31 cellular contexts compared by ENCODE assay signal in the genomic region with DNA sequence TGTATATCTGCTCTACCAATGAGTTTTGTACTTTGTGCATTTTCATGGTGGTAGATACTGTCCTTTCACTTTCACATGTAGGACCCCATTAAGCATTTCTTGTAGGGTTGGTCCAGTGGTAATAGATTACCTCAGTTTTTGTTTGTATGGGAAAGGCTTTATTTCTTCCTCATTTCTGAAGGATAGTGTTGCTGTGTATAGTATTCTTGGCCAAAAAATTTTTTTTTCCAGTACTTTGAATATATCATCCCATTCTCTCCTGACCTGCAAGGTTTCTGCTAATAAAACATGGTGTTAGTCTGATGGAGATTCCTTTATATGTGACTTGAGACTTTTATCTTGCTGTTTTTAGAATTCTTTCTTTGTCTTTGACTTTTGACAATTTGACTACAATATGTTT. TPM values are rescaled to one million over a fixed set of nuclear protein-coding genes. Genes with fewer than 3 reads are reported as not detected.
"Had no signal": no experiment of that assay in that cellular context is flagged by ENCODE, and none has a peak within 500 bp of the region (broad histone marks: within the 10 kb centered on the region; RNA-seq: fewer than 3 reads in every experiment).

No MANE protein-coding gene starts in this region.

- DNase-seq: activated CD4-positive, alpha-beta T cell treated with anti-CD3 and anti-CD28 coated beads, Interleukin-2, amount 10 ng/mL, durations not matched to agents 24 days and 14 days; activated CD4-positive, alpha-beta T cell treated with anti-CD3 and anti-CD28 coated beads, Interleukin-2, amount 50 U/mL, for 4 hours; activated CD4-positive, CD25-positive, alpha-beta regulatory T cell; activated CD8-positive, alpha-beta memory T cell treated with anti-CD3 and anti-CD28 coated beads for 24 hours; activated CD8-positive, alpha-beta memory T cell treated with anti-CD3 and anti-CD28 coated beads, Interleukin-2, amount 10 ng/mL, durations not matched to agents 7 days and 5 days; activated CD8-positive, alpha-beta memory T cell treated with anti-CD3 and anti-CD28 coated beads, Interleukin-2, amount 50 U/mL, for 48 hours; activated gamma-delta T cell; activated naive CD4-positive, alpha-beta T cell treated with anti-CD3 and anti-CD28 coated beads, Interleukin-2, amount 10 ng/mL, durations not matched to agents 7 days and 5 days; activated T-cell treated with anti-CD3 and anti-CD28 coated beads, Interleukin-2, amount 50 U/mL, for 48 hours; amygdala; Kasumi-1; KG1; MG63; NCI-H1092; NCI-H1436 treated with DMSO at 0.1 percent for 48 hours; NCI-H1694 treated with DMSO at 0.1 percent for 48 hours; NCI-H2029; NCI-H345; NCI-H524 treated with DMSO at 0.1 percent for 48 hours; PC-3; Peyer's patch; RPMI8226; SHP77 treated with DMSO at 0.1 percent for 48 hours; SK-N-SH; T1000; WERI-Rb-1 had no signal

- ATAC-seq: activated CD8-positive, alpha-beta memory T cell treated with anti-CD3 and anti-CD28 coated beads, Interleukin-2, amount 10 ng/mL, durations not matched to agents 7 days and 5 days; PC-3 had no signal

- H3K4me1 ChIP-seq: ascending aorta, Peyer's patch, SJSA1 had no signal

- H3K4me3 ChIP-seq: ascending aorta, MG63, Peyer's patch, SJSA1 had no signal

- H3K4me3 Mint-ChIP-seq: activated CD8-positive, alpha-beta memory T cell treated with anti-CD3 and anti-CD28 coated beads, Interleukin-2, amount 10 ng/mL, durations not matched to agents 7 days and 5 days; activated naive CD4-positive, alpha-beta T cell treated with anti-CD3 and anti-CD28 coated beads, Interleukin-2, amount 10 ng/mL, durations not matched to agents 7 days and 5 days had no signal

- H3K9me3 ChIP-seq: MG63, Peyer's patch, SJSA1 had no signal

- H3K27ac ChIP-seq: ascending aorta, Peyer's patch, SJSA1, WERI-Rb-1 had no signal

- H3K27me3 Mint-ChIP-seq: activated CD4-positive, alpha-beta T cell treated with anti-CD3 and anti-CD28 coated beads, Interleukin-2, amount 10 ng/mL, durations not matched to agents 24 days and 14 days; activated CD8-positive, alpha-beta memory T cell treated with anti-CD3 and anti-CD28 coated beads, Interleukin-2, amount 10 ng/mL, durations not matched to agents 7 days and 5 days; activated naive CD4-positive, alpha-beta T cell treated with anti-CD3 and anti-CD28 coated beads, Interleukin-2, amount 10 ng/mL, durations not matched to agents 7 days and 5 days; activated naive CD8-positive, alpha-beta T cell had no signal

- H3K27ac Mint-ChIP-seq: activated CD4-positive, alpha-beta T cell treated with anti-CD3 and anti-CD28 coated beads, Interleukin-2, amount 10 ng/mL, durations not matched to agents 24 days and 14 days; activated CD8-positive, alpha-beta memory T cell treated with anti-CD3 and anti-CD28 coated beads, Interleukin-2, amount 10 ng/mL, durations not matched to agents 7 days and 5 days; activated T-helper 2 cell treated with anti-CD3 and anti-CD28 coated beads, Interferon-gamma antibody, Interleukin-2, Interleukin-4, amounts not matched to agents 10 μg/mL and 5 μg/mL and 100 μg/mL, durations not matched to agents 14 hours and 24 hours and 36 hours had no signal

- H3K36me3 ChIP-seq: ascending aorta, MG63, Peyer's patch, SJSA1, WERI-Rb-1 had no signal

- H3K27me3 ChIP-seq: ascending aorta, MG63, Peyer's patch, SJSA1 had no signal

RNA-seq across cellular contexts. Expression of a gene that starts 12.0 kb away (rescaled TPM):
- total RNA-seq: NCI-H460, PC-3, SJSA1 had no signal
- polyA plus RNA-seq: SK-N-SH had no signal

RNA-seq across cellular contexts. Expression of a gene that starts 52.3 kb away (rescaled TPM):
- total RNA-seq: NCI-H460, PC-3, SJSA1 had no signal
- polyA plus RNA-seq: SK-N-SH had no signal
